ENCODE assay signal across 18 cellular contexts in the genomic region with DNA sequence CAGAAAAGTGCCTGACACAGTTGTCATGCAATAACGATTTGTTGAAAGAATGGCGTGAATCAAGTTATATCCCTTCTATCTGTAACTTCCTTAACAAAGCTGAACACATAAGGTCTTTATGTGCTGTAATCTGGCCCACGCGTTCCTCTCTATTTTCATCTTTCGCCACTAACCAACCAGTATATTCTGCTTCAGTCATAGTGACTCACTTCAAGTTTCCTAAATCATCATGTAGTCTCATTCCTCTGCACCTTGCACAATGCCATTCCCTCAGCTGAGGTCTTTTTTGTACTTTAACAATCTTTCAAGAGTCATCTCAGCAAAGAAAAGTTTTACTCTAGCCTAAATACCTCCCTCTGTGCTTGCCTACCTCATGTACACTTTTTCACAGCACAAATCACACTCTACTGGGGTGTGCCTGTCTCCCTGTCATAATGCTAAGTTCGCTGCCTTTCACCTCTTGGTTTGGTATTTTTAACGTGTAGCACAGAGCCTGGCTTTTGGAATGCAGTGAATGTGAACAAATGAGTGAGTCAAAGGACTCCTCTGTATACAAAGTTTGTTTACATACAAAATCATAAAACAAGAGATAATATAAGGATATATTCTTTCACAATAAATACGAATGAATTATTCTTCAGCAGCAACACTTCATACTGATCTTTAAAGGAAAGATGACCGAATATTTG. TPM values are rescaled to one million over a fixed set of nuclear protein-coding genes. Genes with fewer than 3 reads are reported as not detected.
DNase-seq lines count a peak whose midpoint lies in the region; ATAC-seq and TF ChIP-seq lines count a peak whose summit lies in the region.
"Had no signal": no experiment of that assay in that cellular context is flagged by ENCODE, and none has a peak within 500 bp of the region (broad histone marks: within the 10 kb centered on the region; RNA-seq: fewer than 3 reads in every experiment).

No MANE protein-coding gene starts in this region.

- ATAC-seq in activated T-cell treated with anti-CD3 and anti-CD28 coated beads, Interleukin-2, amount 50 U/mL, for 4 hours, result no peak
- ATAC-seq: naive thymus-derived CD8-positive, alpha-beta T cell had no signal

- peak; percentile 36 for DNase-seq in T-helper 2 cell treated with Interferon-gamma antibody and Interleukin-4, amounts not matched to agents 5 μg/mL and 100 μg/mL, for 36 hours (ENCODE audit: low spot score)
- DNase-seq in T-helper 2 cell (no peak), NOMO-1 treated with DMSO at 0.1 percent for 48 hours (lab: John Stamatoyannopoulos, UW; ENCODE audit: unreplicated experiment) (peak; percentile 94), cardiac fibroblast (ENCODE audit: low read depth in 2 of 2) (peak; percentile 63 to 92), G401 (ENCODE audit: low spot score) (no peak), nephron progenitor cell (no peak)
- no peak for DNase-seq in activated T-cell treated with anti-CD3 and anti-CD28 coated beads, Interleukin-2, amount 50 U/mL, for 4 hours
- DNase-seq: DMS79 treated with DMSO at 0.1 percent for 48 hours; KG1; kidney glomerular epithelial cell; naive thymus-derived CD8-positive, alpha-beta T cell; NCI-H2107; NK-92 treated with Interleukin-12 subunit alpha and Interleukin-12 subunit beta, amount 100 ng/mL, for 24 hours; tibial artery had no signal

- H3K4me1 Mint-ChIP-seq in T-helper 2 cell treated with Interferon-gamma antibody and Interleukin-4, amounts not matched to agents 5 μg/mL and 100 μg/mL, for 36 hours (ENCODE audit: low read depth), result peaks cover 25% of the 10 kb centered on the region
- H3K4me1 Mint-ChIP-seq in activated T-cell treated with anti-CD3 and anti-CD28 coated beads, Interleukin-2, amount 50 U/mL, for 4 hours (ENCODE audit: low read depth), result peaks cover 17% of the 10 kb centered on the region
- peaks cover 16% of the 10 kb centered on the region for H3K4me1 Mint-ChIP-seq in nephron progenitor cell

- H3K4me2 ChIP-seq in skeletal muscle satellite cell (ENCODE audit: low read length), result peak overlapping the region; percentile 4

- H3K4me3 ChIP-seq in cardiac fibroblast (replicated peaks in 1 of 2; ENCODE audit: low read depth in 2 of 2, low read length in 2 of 2) (no peak overlapping the region), skeletal muscle satellite cell (ENCODE audit: low read length) (no peak overlapping the region)
- H3K4me3 ChIP-seq: skin epidermis, tibial artery had no signal

- H3K27ac Mint-ChIP-seq in T-helper 2 cell treated with Interferon-gamma antibody and Interleukin-4, amounts not matched to agents 5 μg/mL and 100 μg/mL, for 36 hours, result no peak overlapping the region
- H3K27ac Mint-ChIP-seq in nephron progenitor cell, result no peak overlapping the region
- H3K27ac Mint-ChIP-seq: dendritic cell treated with granulocyte-macrophage colony-stimulating factor and Interleukin-4, amounts not matched to agents 40 ng/mL and 50 ng/mL, for 4 days; T-helper 1 cell treated with Interleukin-12 subunit alpha and Interleukin-12 subunit beta and Interleukin-4 antibody, amounts not matched to agents 30 μg/mL and 1 μg/mL, for 36 hours had no signal

- no peaks in the 10 kb centered on the region for H3K36me3 ChIP-seq in skeletal muscle satellite cell (ENCODE audit: insufficient read depth, low read length)
- H3K36me3 ChIP-seq: tibial artery had no signal

- TF ChIP-seq CTCF in cardiac fibroblast (IDR thresholded peaks at IDR 0.05; ENCODE audit: low read depth, low read length), result no peak
- TF ChIP-seq CTCF in nephron progenitor cell (IDR thresholded peaks at IDR 0.05), result no peak

- H3K27me3 Mint-ChIP-seq in T-helper 2 cell treated with Interferon-gamma antibody and Interleukin-4, amounts not matched to agents 5 μg/mL and 100 μg/mL, for 36 hours (ENCODE audit: low read depth), result peaks cover 9% of the 10 kb centered on the region
- peaks cover 3% of the 10 kb centered on the region for H3K27me3 Mint-ChIP-seq in activated T-cell treated with anti-CD3 and anti-CD28 coated beads, Interleukin-2, amount 50 U/mL, for 4 hours (ENCODE audit: low read depth)
- H3K27me3 Mint-ChIP-seq in nephron progenitor cell (ENCODE audit: low read depth, poor library complexity), result peaks cover 4% of the 10 kb centered on the region
- H3K27me3 Mint-ChIP-seq: dendritic cell treated with granulocyte-macrophage colony-stimulating factor and Interleukin-4, amounts not matched to agents 40 ng/mL and 50 ng/mL, for 4 days had no signal

- H3K4me1 ChIP-seq in skeletal muscle satellite cell (ENCODE audit: control insufficient read depth, insufficient read depth, low read length), result peaks cover 7% of the 10 kb centered on the region

- H3K36me3 Mint-ChIP-seq in T-helper 2 cell treated with Interferon-gamma antibody and Interleukin-4, amounts not matched to agents 5 μg/mL and 100 μg/mL, for 36 hours (ENCODE audit: low read depth), result no peaks in the 10 kb centered on the region
- H3K36me3 Mint-ChIP-seq in activated T-cell treated with anti-CD3 and anti-CD28 coated beads, Interleukin-2, amount 50 U/mL, for 4 hours (ENCODE audit: insufficient read depth), result no peaks in the 10 kb centered on the region
- H3K36me3 Mint-ChIP-seq in nephron progenitor cell (ENCODE audit: low read depth), result no peaks in the 10 kb centered on the region

- H3K4me3 Mint-ChIP-seq in T-helper 2 cell treated with Interferon-gamma antibody and Interleukin-4, amounts not matched to agents 5 μg/mL and 100 μg/mL, for 36 hours, result no peak overlapping the region
- H3K4me3 Mint-ChIP-seq in activated T-cell treated with anti-CD3 and anti-CD28 coated beads, Interleukin-2, amount 50 U/mL, for 4 hours, result no peak overlapping the region
- H3K4me3 Mint-ChIP-seq in nephron progenitor cell, result no peak overlapping the region
- H3K4me3 Mint-ChIP-seq: dendritic cell treated with granulocyte-macrophage colony-stimulating factor and Interleukin-4, amounts not matched to agents 40 ng/mL and 50 ng/mL, for 4 days; T-helper 1 cell treated with Interleukin-12 subunit alpha and Interleukin-12 subunit beta and Interleukin-4 antibody, amounts not matched to agents 30 μg/mL and 1 μg/mL, for 36 hours had no signal

- no peaks in the 10 kb centered on the region for H3K9me3 ChIP-seq in skeletal muscle satellite cell (replicated peaks; ENCODE audit: low read length)
- H3K9me3 ChIP-seq: tibial artery had no signal

- no peaks in the 10 kb centered on the region for H3K27me3 ChIP-seq in skeletal muscle satellite cell (ENCODE audit: control insufficient read depth, insufficient read depth, low read length)
- H3K27me3 ChIP-seq: tibial artery had no signal

- no peak overlapping the region for H3K9ac ChIP-seq in skeletal muscle satellite cell (ENCODE audit: low read depth, low read length)

- H3K9me3 Mint-ChIP-seq in T-helper 2 cell treated with Interferon-gamma antibody and Interleukin-4, amounts not matched to agents 5 μg/mL and 100 μg/mL, for 36 hours, result no peaks in the 10 kb centered on the region
- no peaks in the 10 kb centered on the region for H3K9me3 Mint-ChIP-seq in activated T-cell treated with anti-CD3 and anti-CD28 coated beads, Interleukin-2, amount 50 U/mL, for 4 hours
- H3K9me3 Mint-ChIP-seq in nephron progenitor cell, result peaks cover 5% of the 10 kb centered on the region
- H3K9me3 Mint-ChIP-seq: dendritic cell treated with granulocyte-macrophage colony-stimulating factor and Interleukin-4, amounts not matched to agents 40 ng/mL and 50 ng/mL, for 4 days; naive thymus-derived CD8-positive, alpha-beta T cell; T-helper 1 cell treated with Interleukin-12 subunit alpha and Interleukin-12 subunit beta and Interleukin-4 antibody, amounts not matched to agents 30 μg/mL and 1 μg/mL, for 36 hours had no signal

- in situ Hi-C loops in G401 (cut with HindIII; ENCODE audit: low sequenced_read_pairs), result no loop called here

RNA-seq across cellular contexts. Expression of gene CMAS, which starts 2.9 kb away (rescaled TPM):
- total RNA-seq in skeletal muscle satellite cell (2012; rRNA removed), result 17.9 and 24.1 TPM in 2 replicates
- total RNA-seq in activated T-cell treated with anti-CD3 and anti-CD28 coated beads, Interleukin-2, amount 50 U/mL, for 4 hours, result 10 to 100 TPM; 26.8 to 30.8 (median 27.1) TPM
- total RNA-seq in G401 (2014; rRNA removed; shearing (Covaris generic)), result 19.6 and 23.6 TPM in 2 replicates

Comparison
In these comparisons a context has a peak if more than half of its experiments do, and no peak if none do; other contexts are left out.
1. DNase-seq: peak in T-helper 2 cell treated with Interferon-gamma antibody and Interleukin-4, amounts not matched to agents 5 μg/mL and 100 μg/mL, for 36 hours (single experiment), NOMO-1 treated with DMSO at 0.1 percent for 48 hours (single experiment) and cardiac fibroblast (2 of 2); none in T-helper 2 cell (0 of 5), activated T-cell treated with anti-CD3 and anti-CD28 coated beads, Interleukin-2, amount 50 U/mL, for 4 hours (single experiment), G401 (single experiment) and nephron progenitor cell (single experiment).